ENCODE assay signal across 23 cellular contexts in the genomic region with DNA sequence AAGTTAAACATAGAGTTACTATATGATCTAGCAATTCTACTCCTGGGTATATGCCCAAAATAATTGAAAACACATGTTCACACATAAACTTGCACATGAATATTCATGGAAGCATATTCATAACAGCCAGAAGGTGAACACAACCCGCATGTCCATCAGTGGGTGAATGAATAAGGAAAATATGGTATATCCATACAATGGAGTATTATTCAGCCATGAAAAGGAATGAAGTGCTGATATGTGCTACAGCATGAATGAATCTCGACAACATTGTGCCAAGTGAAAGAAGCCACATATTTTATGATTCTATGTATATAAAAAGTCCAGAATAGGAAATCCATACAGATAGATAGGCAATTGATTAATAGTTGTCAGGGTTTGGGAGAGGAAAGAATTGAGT. TPM values are rescaled to one million over a fixed set of nuclear protein-coding genes. Genes with fewer than 3 reads are reported as not detected.
"Had no signal": no experiment of that assay in that cellular context is flagged by ENCODE, and none has a peak within 500 bp of the region (broad histone marks: within the 10 kb centered on the region; RNA-seq: fewer than 3 reads in every experiment).

No MANE protein-coding gene starts in this region.

- H3K9ac ChIP-seq: KMS-11 had no signal

- ATAC-seq: HepG2 had no signal

- H3K27ac ChIP-seq: KMS-11 had no signal

- H3K4me2 ChIP-seq: KMS-11 had no signal

- FAIRE-seq: HepG2 had no signal

- DNase-seq: IMR-90, MV-4-11, NCI-H1048, NCI-H1105, NCI-H1417, NCI-H1436 treated with DMSO at 0.1 percent for 48 hours, NCI-H1694, NCI-H187 treated with DMSO at 0.1 percent for 48 hours, NCI-H2029 treated with DMSO at 0.1 percent for 48 hours, NCI-H2171 treated with DMSO at 0.1 percent for 48 hours, NCI-H510A, NCI-H524 treated with DMSO at 0.1 percent for 48 hours, NCI-H69, NCI-H774, Right ventricle myocardium superior, RPMI8226, T-helper 2 cell had no signal

RNA-seq across cellular contexts. Expression of a gene that starts 15.9 kb away (rescaled TPM):
- total RNA-seq: HepG2; IMR-90; LHCN-M2; SK-MEL-5; T-helper 1 cell treated with Interleukin-12 subunit alpha and Interleukin-12 subunit beta and Interleukin-4 antibody, amounts not matched to agents 30 ng/mL and 1 ng/mL, for 36 hours had no signal
- polyA plus RNA-seq: HepG2 had no signal

RNA-seq across cellular contexts. Expression of a gene that starts 16.3 kb away (rescaled TPM):
- total RNA-seq: HT1080; IMR-90; LHCN-M2; SK-MEL-5; T-helper 1 cell treated with Interleukin-12 subunit alpha and Interleukin-12 subunit beta and Interleukin-4 antibody, amounts not matched to agents 30 ng/mL and 1 ng/mL, for 36 hours had no signal
- polyA plus RNA-seq: HepG2, IMR-90 had no signal
